In the genomic region with DNA sequence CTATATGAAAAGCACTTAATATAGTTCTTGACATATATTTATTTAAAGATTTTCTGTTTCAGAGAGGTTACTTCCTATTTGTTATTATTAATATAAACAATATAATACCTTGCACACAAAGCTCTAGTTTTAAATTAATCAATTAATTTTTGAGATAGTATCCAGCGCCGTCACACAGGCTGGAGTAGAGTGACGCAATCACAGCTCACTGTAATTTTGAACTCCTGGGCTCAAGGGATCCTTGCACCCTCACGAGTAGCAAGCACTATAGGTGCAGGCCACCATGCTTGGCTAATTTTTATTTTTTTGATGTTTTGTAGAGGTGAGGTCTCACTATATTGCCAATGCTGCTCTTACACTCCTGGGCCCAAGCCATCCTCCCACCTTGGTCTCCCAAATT, we compare ENCODE assay signal across 31 cellular contexts.
"Had no signal": no experiment of that assay in that cellular context is flagged by ENCODE, and none has a peak within 500 bp of the region (broad histone marks: within the 10 kb centered on the region; RNA-seq: fewer than 3 reads in every experiment).

No MANE protein-coding gene starts in this region.

- H3K4me3 Mint-ChIP-seq: naive thymus-derived CD8-positive, alpha-beta T cell; nephron; neural progenitor cell; stimulated activated memory B cell treated with anti-CD40 and anti-IgM and Interleukin-4, amounts not matched to agents 10 μg/mL and 1 μg/mL and 100 μg/mL, for 72 hours; stimulated activated naive CD8-positive, alpha-beta T cell treated with anti-CD3 and anti-CD28 coated beads, Interleukin-15, amount 100 ng/mL, for 72 hours; type B pancreatic cell had no signal

- H3K27me3 ChIP-seq: neural progenitor cell, ovary, spleen, suprapubic skin, testis, tibial artery, transverse colon, upper lobe of right lung, uterus had no signal

- H3K27me3 Mint-ChIP-seq: naive thymus-derived CD8-positive, alpha-beta T cell; progenitor cell of endocrine pancreas; stimulated activated memory B cell treated with anti-CD40 and anti-IgM and Interleukin-4, amounts not matched to agents 10 μg/mL and 1 μg/mL and 100 μg/mL, for 72 hours; stimulated activated naive CD8-positive, alpha-beta T cell treated with anti-CD3 and anti-CD28 coated beads, Interleukin-15, amount 100 ng/mL, for 72 hours; type B pancreatic cell had no signal

- H3K27ac ChIP-seq: neural progenitor cell, ovary, parathyroid adenoma, psoas muscle, skin epidermis, spleen, suprapubic skin, testis, tibial artery, transverse colon, upper lobe of right lung, uterus had no signal

- H3K27ac Mint-ChIP-seq: nephron; neural progenitor cell; progenitor cell of endocrine pancreas; stimulated activated memory B cell treated with anti-CD40 and anti-IgM and Interleukin-4, amounts not matched to agents 10 μg/mL and 1 μg/mL and 100 μg/mL, for 72 hours; stimulated activated naive CD8-positive, alpha-beta T cell treated with anti-CD3 and anti-CD28 coated beads, Interleukin-15, amount 100 ng/mL, for 72 hours; type B pancreatic cell had no signal

- H3K4me1 ChIP-seq: parathyroid adenoma, psoas muscle, spleen, suprapubic skin, testis, tibial artery, transverse colon, upper lobe of right lung, uterus had no signal

- DNase-seq: naive thymus-derived CD8-positive, alpha-beta T cell; occipital lobe; ovary; posterior cingulate gyrus; psoas muscle; right cardiac atrium; spleen; stimulated activated CD4-positive, alpha-beta T cell treated with anti-CD3 and anti-CD28 coated beads, Interleukin-12 subunit alpha, Interleukin-12 subunit beta, amount 100 ng/mL, for 4 hours; stimulated activated CD4-positive, alpha-beta T cell treated with anti-CD3 and anti-CD28 coated beads, Interleukin-1b, Interleukin-23, amount 100 ng/mL, for 48 hours; stimulated activated CD4-positive, alpha-beta T cell treated with anti-CD3 and anti-CD28 coated beads, Interleukin-4, amount 100 ng/mL, for 1 hour; stimulated activated CD4-positive, alpha-beta T cell treated with anti-CD3 and anti-CD28 coated beads, Interleukin-4, amount 100 ng/mL, for 4 hours; stimulated activated CD8-positive, alpha-beta memory T cell treated with anti-CD3 and anti-CD28 coated beads, Interleukin-4, amount 100 ng/mL, for 48 hours; stimulated activated naive CD4-positive, alpha-beta T cell; stimulated activated naive CD8-positive, alpha-beta T cell treated with anti-CD3 and anti-CD28 coated beads, Interleukin-15, amount 100 ng/mL, for 72 hours; stimulated activated naive CD8-positive, alpha-beta T cell treated with anti-CD3 and anti-CD28 coated beads, Interleukin-15, Interleukin-2, amounts not matched to agents 100 U/mL and 50 U/mL, for 24 hours; substantia nigra; testis; tibial artery; transverse colon; upper lobe of right lung; uterus had no signal

- H2AFZ ChIP-seq: neural progenitor cell, parathyroid adenoma had no signal

- H3K36me3 Mint-ChIP-seq: neural progenitor cell; stimulated activated memory B cell treated with anti-CD40 and anti-IgM and Interleukin-4, amounts not matched to agents 10 μg/mL and 1 μg/mL and 100 μg/mL, for 72 hours had no signal

- H3K36me3 ChIP-seq: ovary, spleen, suprapubic skin, tibial artery, upper lobe of right lung, uterus had no signal

- H3K4me1 Mint-ChIP-seq: naive thymus-derived CD8-positive, alpha-beta T cell; nephron; neural progenitor cell; stimulated activated naive CD8-positive, alpha-beta T cell treated with anti-CD3 and anti-CD28 coated beads, Interleukin-15, amount 100 ng/mL, for 72 hours had no signal

- ATAC-seq: naive thymus-derived CD8-positive, alpha-beta T cell; psoas muscle; right cardiac atrium; sciatic nerve; stimulated activated memory B cell treated with anti-CD40 and anti-IgM and Interleukin-4, amounts not matched to agents 10 μg/mL and 1 μg/mL and 100 μg/mL, for 72 hours; stimulated activated naive CD8-positive, alpha-beta T cell treated with anti-CD3 and anti-CD28 coated beads, Interleukin-15, amount 100 ng/mL, for 72 hours; stimulated activated naive CD8-positive, alpha-beta T cell treated with anti-CD3 and anti-CD28 coated beads, Interleukin-15, Interleukin-2, amounts not matched to agents 100 U/mL and 50 U/mL, for 24 hours; upper lobe of right lung had no signal

- H3K79me2 ChIP-seq: parathyroid adenoma had no signal

- H3K9ac ChIP-seq: neural progenitor cell, parathyroid adenoma had no signal

- H3K4me2 ChIP-seq: neural progenitor cell, smooth muscle cell had no signal

- H3K9me3 Mint-ChIP-seq: stimulated activated naive CD8-positive, alpha-beta T cell treated with anti-CD3 and anti-CD28 coated beads, Interleukin-15, amount 100 ng/mL, for 72 hours had no signal

- H3K9me3 ChIP-seq: ovary, suprapubic skin, testis, transverse colon, upper lobe of right lung, uterus had no signal

- H3K4me3 ChIP-seq: neural progenitor cell, ovary, psoas muscle, skin epidermis, smooth muscle cell, spleen, suprapubic skin, testis, tibial artery, transverse colon, upper lobe of right lung, uterus had no signal
